Comparison of ENCODE assay signal across 11 cellular contexts in genomic region chr19:14410054-14410774, GRCh38. TPM values are rescaled to one million over a fixed set of nuclear protein-coding genes. Genes with fewer than 3 reads are reported as not detected.
DNase-seq lines count a peak whose midpoint lies in the region; ATAC-seq and TF ChIP-seq lines count a peak whose summit lies in the region.
"Had no signal": no experiment of that assay in that cellular context is flagged by ENCODE, and none has a peak within 500 bp of the region (broad histone marks: within the 10 kb centered on the region; RNA-seq: fewer than 3 reads in every experiment).

No MANE protein-coding gene starts in this region.

- H3K27ac ChIP-seq in aorta (ENCODE audit: low read depth in 1 of 2, low read length in 2 of 2) (no peak overlapping the region), A673 (ENCODE audit: low read depth, low read length, poor library complexity, severe bottlenecking) (no peak overlapping the region)

- no peaks in the 10 kb centered on the region for H3K9me3 Mint-ChIP-seq in T-cell
- no peaks in the 10 kb centered on the region for H3K9me3 Mint-ChIP-seq in natural killer cell treated with Interleukin-12 subunit alpha and Interleukin-12 subunit beta and Interleukin-15 and Interleukin-18, amount 100 ng/mL, for 72 hours

- peaks cover 46% of the 10 kb centered on the region for H3K36me3 Mint-ChIP-seq in T-cell
- H3K36me3 Mint-ChIP-seq in natural killer cell treated with Interleukin-12 subunit alpha and Interleukin-12 subunit beta and Interleukin-15 and Interleukin-18, amount 100 ng/mL, for 72 hours: peaks cover 10% of the 10 kb centered on the region

- peaks cover 47 to 62% (median 50%) of the 10 kb centered on the region in 3 donors for H3K4me1 Mint-ChIP-seq in T-cell
- peaks cover 36 to 57% of the 10 kb centered on the region in 2 donors for H3K4me1 Mint-ChIP-seq in natural killer cell treated with Interleukin-12 subunit alpha and Interleukin-12 subunit beta and Interleukin-15 and Interleukin-18, amount 100 ng/mL, for 72 hours (ENCODE audit: low read depth in 2 of 2)

- no TSS peak for BruUV-seq in A673 (replicated peaks; lab: Mats Ljungman, UMichigan)

- DNase-seq in GM12865 (ENCODE audit: low read depth) (peak; percentile 55), T-cell (peak in 24 of 34 experiments; percentile 38 to 64 (median 50)), activated gamma-delta T cell treated with Interleukin-2 at 50 U/mL for 16 hours (peak; percentile 49), nucleus accumbens (lab: John Stamatoyannopoulos, UW) (no peak), aorta (no peak), NOMO-1 (lab: John Stamatoyannopoulos, UW; ENCODE audit: unreplicated experiment in 2 of 2) (no peak), A673 (ENCODE audit: low spot score) (no peak)
- DNase-seq in natural killer cell treated with Interleukin-12 subunit alpha and Interleukin-12 subunit beta and Interleukin-15 and Interleukin-18, amount 100 ng/mL, for 72 hours (ENCODE audit: low spot score): no peak
- DNase-seq: GF-D8, NCI-H1694, SHP77 had no signal

- H3K9me3 ChIP-seq in aorta (ENCODE audit: control insufficient read depth, low read length) (no peaks in the 10 kb centered on the region), A673 (ENCODE audit: low read depth, low read length, poor library complexity, severe bottlenecking) (no peaks in the 10 kb centered on the region)

- POLR2A ChIA-PET in T-cell (lab: Charles Lee): interaction anchor here (0.5 to 0.9 kb wide), 4 partner anchors 31 to 545 kb away, joined by 3 to 4 read pairs (median 4); no protein-coding TSS in a partner anchor
- POLR2A ChIA-PET in A673 (lab: Charles Lee; ENCODE audit: low non-redundant PET): no interaction called here

- no peaks in the 10 kb centered on the region for H3K27me3 Mint-ChIP-seq in T-cell
- no peaks in the 10 kb centered on the region for H3K27me3 Mint-ChIP-seq in natural killer cell treated with Interleukin-12 subunit alpha and Interleukin-12 subunit beta and Interleukin-15 and Interleukin-18, amount 100 ng/mL, for 72 hours

- WGBS in aorta, 2 donors: 87 to 88% methylated on average over 35 of the region's 35 CpGs

- CTCF ChIA-PET in T-cell (lab: Charles Lee) (interaction anchor here in 1 of 2 donors (0.6 kb wide), 1 partner anchor 28 kb away, joined by 3 read pairs; no protein-coding TSS in a partner anchor), A673 (lab: Charles Lee) (no interaction called here)

- H3K4me3 ChIP-seq in GM12865 (ENCODE audit: low read depth, low read length) (no peak overlapping the region), aorta (ENCODE audit: low read length in 2 of 2) (no peak overlapping the region), A673 (ENCODE audit: low read depth, low read length, poor library complexity, severe bottlenecking) (no peak overlapping the region)

- peak overlapping the region in 2 of 3 donors; percentile 58 to 59 for H3K4me3 Mint-ChIP-seq in T-cell
- peak overlapping the region; percentile 58 for H3K4me3 Mint-ChIP-seq in natural killer cell treated with Interleukin-12 subunit alpha and Interleukin-12 subunit beta and Interleukin-15 and Interleukin-18, amount 100 ng/mL, for 72 hours

- H3K36me3 ChIP-seq in aorta (ENCODE audit: control insufficient read depth in 1 of 2, insufficient read depth in 2 of 2, low read length in 1 of 2) (peaks cover 0 to 22% of the 10 kb centered on the region in 2 donors), A673 (ENCODE audit: insufficient read depth, low read length, poor library complexity, severe bottlenecking) (peaks cover 77% of the 10 kb centered on the region)

- ATAC-seq in T-cell (replicated peaks in 1 of 4): peak; percentile 5 to 57 (median 34)
- peak; percentile 12 to 63 for ATAC-seq in natural killer cell treated with Interleukin-12 subunit alpha and Interleukin-12 subunit beta and Interleukin-15 and Interleukin-18, amount 100 ng/mL, for 72 hours
- no peak for ATAC-seq in aorta (ENCODE audit: low FRiP score)

- H3K27me3 ChIP-seq in aorta (ENCODE audit: control insufficient read depth in 1 of 2, insufficient read depth in 2 of 2, low read length in 1 of 2) (no peaks in the 10 kb centered on the region), A673 (replicated peaks; ENCODE audit: insufficient read depth, low read depth, low read length, poor library complexity) (no peaks in the 10 kb centered on the region)

- no peak for TF ChIP-seq CTCF in GM12865 (IDR thresholded peaks at IDR 0.05; ENCODE audit: insufficient read depth, low read depth, low read length, missing control alignments)
- no peak for TF ChIP-seq CTCF in A673 (conservative IDR thresholded peaks at IDR 0.05; ENCODE audit: low read depth, low read length)

- intact Hi-C loops in aorta (cut with DNase I): no loop called here
- intact Hi-C loops in A673 (cut with micrococcal nuclease; ENCODE audit: unreplicated experiment): no loop called here

- H3K27ac Mint-ChIP-seq in T-cell: peak overlapping the region; percentile 82 to 84
- peak overlapping the region; percentile 73 to 78 for H3K27ac Mint-ChIP-seq in natural killer cell treated with Interleukin-12 subunit alpha and Interleukin-12 subunit beta and Interleukin-15 and Interleukin-18, amount 100 ng/mL, for 72 hours

- H3K4me1 ChIP-seq in aorta (ENCODE audit: control insufficient read depth in 1 of 2, insufficient read depth in 2 of 2, low read length in 2 of 2): no peaks in the 10 kb centered on the region
- peaks cover 10% of the 10 kb centered on the region for H3K4me1 ChIP-seq in A673 (ENCODE audit: insufficient read depth, low read length, poor library complexity, severe bottlenecking)

RNA-seq across cellular contexts. Expression of gene DDX39A, which starts 8.9 kb away (rescaled TPM):
- total RNA-seq in T-cell (100 to 1,000 TPM; 159 to 280 (median 179) TPM), aorta (10 to 100 TPM; 45.0 to 49.5 TPM), A673 (2021) (190 and 223 TPM in 2 replicates)
- total RNA-seq in natural killer cell treated with Interleukin-12 subunit alpha and Interleukin-12 subunit beta and Interleukin-15 and Interleukin-18, amount 100 ng/mL, for 72 hours: 100 to 1,000 TPM; 225 to 449 TPM
- polyA plus RNA-seq in aorta: 10 to 100 TPM; 28.5 to 98.7 TPM

RNA-seq across cellular contexts. Expression of gene PKN1, which starts 22.9 kb away (rescaled TPM):
- total RNA-seq in T-cell: 100 to 1,000 TPM; 170 to 272 (median 224) TPM
- 100 to 1,000 TPM; 140 to 160 TPM for total RNA-seq in natural killer cell treated with Interleukin-12 subunit alpha and Interleukin-12 subunit beta and Interleukin-15 and Interleukin-18, amount 100 ng/mL, for 72 hours
- total RNA-seq in aorta: 100 to 1,000 TPM; 106 to 112 TPM
- 10 to 100 TPM; 38.7 to 68.1 TPM for polyA plus RNA-seq in aorta
- total RNA-seq in A673 (2021): 91.4 and 127 TPM in 2 replicates

RNA-seq across cellular contexts. Expression of gene ADGRE5, which starts 29.0 kb away (rescaled TPM):
- 1,000 to 10,000 TPM in 1 of 5 donors, 100 to 1,000 TPM in 4; 194 to 1,118 (median 206) TPM for total RNA-seq in T-cell
- 100 to 1,000 TPM; 348 to 798 TPM for total RNA-seq in natural killer cell treated with Interleukin-12 subunit alpha and Interleukin-12 subunit beta and Interleukin-15 and Interleukin-18, amount 100 ng/mL, for 72 hours
- 100 to 1,000 TPM; 158 to 337 TPM for total RNA-seq in aorta
- polyA plus RNA-seq in aorta: 10 to 100 TPM; 38.6 to 92.7 TPM
- 45.7 and 51.7 TPM in 2 replicates for total RNA-seq in A673 (2021)

Comparison
In these comparisons a context has a peak if more than half of its experiments do, and no peak if none do; other contexts are left out.
1. DNase-seq: peak in GM12865 (single experiment), T-cell (24 of 34) and activated gamma-delta T cell treated with Interleukin-2 at 50 U/mL for 16 hours (single experiment); none in natural killer cell treated with Interleukin-12 subunit alpha and Interleukin-12 subunit beta and Interleukin-15 and Interleukin-18, amount 100 ng/mL, for 72 hours (single experiment), nucleus accumbens (0 of 56), aorta (0 of 2), NOMO-1 (0 of 2) and A673 (single experiment).